ENCODE assay signal across 1 cellular context in the genomic region with DNA sequence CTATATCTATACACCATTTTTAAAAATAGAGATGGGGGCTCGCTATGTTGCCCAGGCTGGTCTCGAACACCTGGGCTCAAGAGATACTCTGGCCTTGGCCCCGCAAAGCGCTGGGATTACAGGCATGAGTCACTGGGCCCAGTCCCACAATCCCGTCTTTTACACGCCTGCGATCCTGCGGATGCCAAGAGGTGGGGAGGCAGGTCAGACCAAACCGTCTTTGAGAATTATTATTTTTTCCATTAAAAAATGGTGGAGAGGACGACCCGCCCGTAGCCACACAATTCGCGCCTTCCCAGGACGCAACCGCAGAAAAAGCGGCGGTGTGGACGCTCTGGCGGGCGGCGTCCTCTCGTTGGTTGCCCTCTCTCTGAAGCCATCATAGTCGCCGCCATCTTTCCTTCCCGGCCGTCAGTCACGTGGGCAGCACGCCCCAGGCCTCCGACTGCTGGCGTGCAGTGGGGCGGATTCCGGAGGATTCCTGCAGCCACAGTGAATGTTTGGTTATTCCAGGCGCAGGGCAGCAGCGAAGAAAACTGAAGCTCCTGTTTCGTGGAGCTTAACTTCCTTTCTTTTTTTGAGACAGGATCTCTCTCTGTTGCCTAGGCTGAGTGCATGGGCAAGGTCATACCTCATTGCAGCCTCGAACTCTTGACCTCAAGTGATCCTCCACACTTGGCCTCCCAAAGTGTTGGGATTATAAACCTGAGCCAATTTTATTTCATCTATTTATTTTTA.
TF ChIP-seq lines count a peak whose summit lies in the region.

No MANE protein-coding gene starts in this region.

TF ChIP-seq in HEK293, 187 proteins besides CTCF, POLR2A, EP300 and RAD21 (continued from another document):
- no peak for TF ChIP-seq ZNF473 (tag by site-specific recombination; IDR thresholded peaks at IDR 0.05)
- peak; percentile 82 for TF ChIP-seq ZBTB20 (tag by site-specific recombination; IDR thresholded peaks at IDR 0.05)
- TF ChIP-seq ZNF660 (tag by site-specific recombination; IDR thresholded peaks at IDR 0.05): peak; percentile 95
- no peak for TF ChIP-seq GLI2 (tag by site-specific recombination; IDR thresholded peaks at IDR 0.05; ENCODE audit: borderline replicate concordance, low read depth)
- TF ChIP-seq, protein P1, sequence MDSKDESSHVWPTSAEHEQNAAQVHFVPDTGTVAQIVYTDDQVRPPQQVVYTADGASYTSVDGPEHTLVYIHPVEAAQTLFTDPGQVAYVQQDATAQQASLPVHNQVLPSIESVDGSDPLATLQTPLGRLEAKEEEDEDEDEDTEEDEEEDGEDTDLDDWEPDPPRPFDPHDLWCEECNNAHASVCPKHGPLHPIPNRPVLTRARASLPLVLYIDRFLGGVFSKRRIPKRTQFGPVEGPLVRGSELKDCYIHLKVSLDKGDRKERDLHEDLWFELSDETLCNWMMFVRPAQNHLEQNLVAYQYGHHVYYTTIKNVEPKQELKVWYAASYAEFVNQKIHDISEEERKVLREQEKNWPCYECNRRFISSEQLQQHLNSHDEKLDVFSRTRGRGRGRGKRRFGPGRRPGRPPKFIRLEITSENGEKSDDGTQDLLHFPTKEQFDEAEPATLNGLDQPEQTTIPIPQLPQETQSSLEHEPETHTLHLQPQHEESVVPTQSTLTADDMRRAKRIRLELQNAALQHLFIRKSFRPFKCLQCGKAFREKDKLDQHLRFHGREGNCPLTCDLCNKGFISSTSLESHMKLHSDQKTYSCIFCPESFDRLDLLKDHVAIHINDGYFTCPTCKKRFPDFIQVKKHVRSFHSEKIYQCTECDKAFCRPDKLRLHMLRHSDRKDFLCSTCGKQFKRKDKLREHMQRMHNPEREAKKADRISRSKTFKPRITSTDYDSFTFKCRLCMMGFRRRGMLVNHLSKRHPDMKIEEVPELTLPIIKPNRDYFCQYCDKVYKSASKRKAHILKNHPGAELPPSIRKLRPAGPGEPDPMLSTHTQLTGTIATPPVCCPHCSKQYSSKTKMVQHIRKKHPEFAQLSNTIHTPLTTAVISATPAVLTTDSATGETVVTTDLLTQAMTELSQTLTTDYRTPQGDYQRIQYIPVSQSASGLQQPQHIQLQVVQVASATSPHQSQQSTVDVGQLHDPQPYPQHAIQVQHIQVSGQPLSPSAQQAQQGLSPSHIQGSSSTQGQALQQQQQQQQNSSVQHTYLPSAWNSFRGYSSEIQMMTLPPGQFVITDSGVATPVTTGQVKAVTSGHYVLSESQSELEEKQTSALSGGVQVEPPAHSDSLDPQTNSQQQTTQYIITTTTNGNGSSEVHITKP (tag by site-specific recombination; IDR thresholded peaks at IDR 0.05): peak; percentile 83
- no peak for TF ChIP-seq RBAK (tag by site-specific recombination; IDR thresholded peaks at IDR 0.05)
- TF ChIP-seq ZNF76 (tag by site-specific recombination; IDR thresholded peaks at IDR 0.05; ENCODE audit: borderline replicate concordance, low read depth): peak; percentile 97
- TF ChIP-seq MEIS1 (CRISPR knock-in tag; IDR thresholded peaks at IDR 0.05; ENCODE audit: borderline replicate concordance): no peak
- TF ChIP-seq ZNF274 (IDR thresholded peaks at IDR 0.05; ENCODE audit: low read length): no peak
- no peak for TF ChIP-seq ZNF274 (tag by site-specific recombination; IDR thresholded peaks at IDR 0.05; ENCODE audit: borderline replicate concordance)
- no peak for TF ChIP-seq ZNF157 (tag by site-specific recombination; IDR thresholded peaks at IDR 0.05)
- TF ChIP-seq ZNF202 (tag by site-specific recombination; IDR thresholded peaks at IDR 0.05; ENCODE audit: borderline replicate concordance): no peak
- no peak for TF ChIP-seq ZNF433 (tag by site-specific recombination; IDR thresholded peaks at IDR 0.05; ENCODE audit: low read depth)
- TF ChIP-seq, protein P2, sequence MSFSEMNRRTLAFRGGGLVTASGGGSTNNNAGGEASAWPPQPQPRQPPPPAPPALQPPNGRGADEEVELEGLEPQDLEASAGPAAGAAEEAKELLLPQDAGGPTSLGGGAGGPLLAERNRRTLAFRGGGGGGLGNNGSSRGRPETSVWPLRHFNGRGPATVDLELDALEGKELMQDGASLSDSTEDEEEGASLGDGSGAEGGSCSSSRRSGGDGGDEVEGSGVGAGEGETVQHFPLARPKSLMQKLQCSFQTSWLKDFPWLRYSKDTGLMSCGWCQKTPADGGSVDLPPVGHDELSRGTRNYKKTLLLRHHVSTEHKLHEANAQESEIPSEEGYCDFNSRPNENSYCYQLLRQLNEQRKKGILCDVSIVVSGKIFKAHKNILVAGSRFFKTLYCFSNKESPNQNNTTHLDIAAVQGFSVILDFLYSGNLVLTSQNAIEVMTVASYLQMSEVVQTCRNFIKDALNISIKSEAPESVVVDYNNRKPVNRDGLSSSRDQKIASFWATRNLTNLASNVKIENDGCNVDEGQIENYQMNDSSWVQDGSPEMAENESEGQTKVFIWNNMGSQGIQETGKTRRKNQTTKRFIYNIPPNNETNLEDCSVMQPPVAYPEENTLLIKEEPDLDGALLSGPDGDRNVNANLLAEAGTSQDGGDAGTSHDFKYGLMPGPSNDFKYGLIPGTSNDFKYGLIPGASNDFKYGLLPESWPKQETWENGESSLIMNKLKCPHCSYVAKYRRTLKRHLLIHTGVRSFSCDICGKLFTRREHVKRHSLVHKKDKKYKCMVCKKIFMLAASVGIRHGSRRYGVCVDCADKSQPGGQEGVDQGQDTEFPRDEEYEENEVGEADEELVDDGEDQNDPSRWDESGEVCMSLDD (tag by site-specific recombination; IDR thresholded peaks at IDR 0.05): peak; percentile 64; the same call in 1 of the 2 replicates
- TF ChIP-seq, protein P3, sequence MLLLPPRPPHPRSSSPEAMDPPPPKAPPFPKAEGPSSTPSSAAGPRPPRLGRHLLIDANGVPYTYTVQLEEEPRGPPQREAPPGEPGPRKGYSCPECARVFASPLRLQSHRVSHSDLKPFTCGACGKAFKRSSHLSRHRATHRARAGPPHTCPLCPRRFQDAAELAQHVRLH (tag by site-specific recombination; IDR thresholded peaks at IDR 0.05): no peak; the same call in 1 of the 2 replicates
- TF ChIP-seq ZNF114 (tag by site-specific recombination; IDR thresholded peaks at IDR 0.05): no peak
- TF ChIP-seq, protein P4, sequence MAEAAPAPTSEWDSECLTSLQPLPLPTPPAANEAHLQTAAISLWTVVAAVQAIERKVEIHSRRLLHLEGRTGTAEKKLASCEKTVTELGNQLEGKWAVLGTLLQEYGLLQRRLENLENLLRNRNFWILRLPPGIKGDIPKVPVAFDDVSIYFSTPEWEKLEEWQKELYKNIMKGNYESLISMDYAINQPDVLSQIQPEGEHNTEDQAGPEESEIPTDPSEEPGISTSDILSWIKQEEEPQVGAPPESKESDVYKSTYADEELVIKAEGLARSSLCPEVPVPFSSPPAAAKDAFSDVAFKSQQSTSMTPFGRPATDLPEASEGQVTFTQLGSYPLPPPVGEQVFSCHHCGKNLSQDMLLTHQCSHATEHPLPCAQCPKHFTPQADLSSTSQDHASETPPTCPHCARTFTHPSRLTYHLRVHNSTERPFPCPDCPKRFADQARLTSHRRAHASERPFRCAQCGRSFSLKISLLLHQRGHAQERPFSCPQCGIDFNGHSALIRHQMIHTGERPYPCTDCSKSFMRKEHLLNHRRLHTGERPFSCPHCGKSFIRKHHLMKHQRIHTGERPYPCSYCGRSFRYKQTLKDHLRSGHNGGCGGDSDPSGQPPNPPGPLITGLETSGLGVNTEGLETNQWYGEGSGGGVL (tag by site-specific recombination; IDR thresholded peaks at IDR 0.05): peak; percentile 25; the same call in 1 of the 2 replicates
- TF ChIP-seq HOXA7 (CRISPR knock-in tag; IDR thresholded peaks at IDR 0.05; ENCODE audit: borderline replicate concordance): no peak
